ENCODE assay signal across 1 cellular context in the genomic region with DNA sequence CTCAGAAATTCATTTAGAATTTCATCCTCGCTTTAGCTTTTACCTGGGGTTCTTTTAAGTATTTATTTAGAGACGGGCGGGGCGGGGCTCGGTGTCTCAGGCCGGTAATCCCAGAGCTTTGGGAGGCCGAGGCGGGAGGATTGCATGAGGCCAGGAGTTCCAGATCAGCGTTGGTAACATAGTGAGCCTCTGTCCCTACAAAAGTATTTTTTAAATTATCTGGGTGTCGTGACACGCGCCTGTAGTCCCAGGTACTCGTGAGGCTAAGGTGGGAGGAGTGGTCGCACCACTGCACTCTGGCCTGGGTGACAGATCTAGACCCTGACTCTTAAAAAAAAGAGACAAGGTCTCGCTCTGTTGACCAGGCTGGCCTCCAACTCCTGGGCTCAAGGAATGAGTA.
A peak's percentile ranks its signal among the peaks of the same experiment; 100 is the strongest.
TF ChIP-seq lines count a peak whose summit lies in the region.

No MANE protein-coding gene starts in this region.

TF ChIP-seq in GM12878, 131 proteins besides CTCF, POLR2A, EP300 and RAD21:
- TF ChIP-seq ZNF622 (IDR thresholded peaks at IDR 0.05) (no peak), E2F8 (IDR thresholded peaks at IDR 0.05; ENCODE audit: low read depth, partially characterized antibody) (no peak), MLLT1 (IDR thresholded peaks at IDR 0.05) (peak; percentile 58; the same call in 1 of the 2 replicates), ETV6 (conservative IDR thresholded peaks at IDR 0.05 in 1 of 2, IDR thresholded peaks at IDR 0.05 in 1 of 2; ENCODE audit: borderline replicate concordance in 1 of 2, low read depth in 1 of 2) (no peak)
